ENCODE assay signal across 27 cellular contexts in genomic region chr14:33899723-33900341, GRCh38.
"Had no signal": no experiment of that assay in that cellular context is flagged by ENCODE, and none has a peak within 500 bp of the region (broad histone marks: within the 10 kb centered on the region; RNA-seq: fewer than 3 reads in every experiment).

No MANE protein-coding gene starts in this region.

- H3K9me3 ChIP-seq: adrenal gland had no signal

- H3K4me3 Mint-ChIP-seq: activated CD8-positive, alpha-beta T cell treated with anti-CD3 and anti-CD28 coated beads for 36 hours; activated naive CD4-positive, alpha-beta T cell treated with anti-CD3 and anti-CD28 coated beads, Interleukin-2, amount 10 ng/mL, durations not matched to agents 7 days and 5 days; activated naive CD8-positive, alpha-beta T cell treated with anti-CD3 and anti-CD28 coated beads for 36 hours; activated T-cell treated with anti-CD3 and anti-CD28 coated beads, Interleukin-2, amount 50 U/mL, for 72 hours; T-cell had no signal

- ATAC-seq: activated CD8-positive, alpha-beta T cell treated with anti-CD3 and anti-CD28 coated beads for 36 hours; activated T-cell treated with anti-CD3 and anti-CD28 coated beads, Interleukin-2, amount 50 U/mL, for 72 hours; Panc1; Right ventricle myocardium inferior; T-cell had no signal

- H3K36me3 Mint-ChIP-seq: activated naive CD4-positive, alpha-beta T cell treated with anti-CD3 and anti-CD28 coated beads, Interleukin-2, amount 10 ng/mL, durations not matched to agents 7 days and 5 days; activated naive CD8-positive, alpha-beta T cell treated with anti-CD3 and anti-CD28 coated beads for 36 hours; T-cell had no signal

- H3K4me1 ChIP-seq: adrenal gland had no signal

- H3K27me3 Mint-ChIP-seq: activated CD8-positive, alpha-beta T cell treated with anti-CD3 and anti-CD28 coated beads for 36 hours; activated naive CD8-positive, alpha-beta T cell treated with anti-CD3 and anti-CD28 coated beads for 36 hours; T-cell had no signal

- H3K27ac Mint-ChIP-seq: activated CD8-positive, alpha-beta T cell treated with anti-CD3 and anti-CD28 coated beads for 36 hours; activated naive CD4-positive, alpha-beta T cell treated with anti-CD3 and anti-CD28 coated beads, Interleukin-2, amount 10 ng/mL, durations not matched to agents 7 days and 5 days; activated naive CD8-positive, alpha-beta T cell treated with anti-CD3 and anti-CD28 coated beads for 36 hours; activated T-cell treated with anti-CD3 and anti-CD28 coated beads, Interleukin-2, amount 50 U/mL, for 72 hours; activated T-helper 2 cell treated with anti-CD3 and anti-CD28 coated beads, Interferon-gamma antibody, Interleukin-2, Interleukin-4, amounts not matched to agents 10 μg/mL and 5 μg/mL and 100 μg/mL, durations not matched to agents 14 hours and 24 hours and 36 hours; T-cell had no signal

- FAIRE-seq: TTC549 had no signal

- H3K9me3 Mint-ChIP-seq: activated CD8-positive, alpha-beta T cell treated with anti-CD3 and anti-CD28 coated beads for 36 hours; activated naive CD4-positive, alpha-beta T cell treated with anti-CD3 and anti-CD28 coated beads, Interleukin-2, amount 10 ng/mL, durations not matched to agents 7 days and 5 days had no signal

- DNase-seq: activated CD4-positive, CD25-positive, alpha-beta regulatory T cell; activated CD8-positive, alpha-beta memory T cell treated with anti-CD3 and anti-CD28 coated beads, Interleukin-2, amount 50 U/mL, for 4 hours; activated CD8-positive, alpha-beta T cell treated with anti-CD3 and anti-CD28 coated beads for 36 hours; activated gamma-delta T cell treated with Interleukin-2 at 50 U/mL for 16 hours; activated naive CD4-positive, alpha-beta T cell treated with anti-CD3 and anti-CD28 coated beads, Interleukin-2, amount 10 ng/mL, durations not matched to agents 7 days and 5 days; activated naive CD8-positive, alpha-beta T cell treated with anti-CD3 and anti-CD28 coated beads for 36 hours; activated T-cell treated with anti-CD3 and anti-CD28 coated beads, Interleukin-2, amount 50 U/mL, for 72 hours; adrenal gland; anterior cingulate cortex; cerebellar nuclear complex; Kasumi-1; KBM-7; NCI-H1930; NCI-H2227 treated with DMSO at 0.1 percent for 48 hours; NCI-H446 treated with DMSO at 0.1 percent for 48 hours; NCI-H526 treated with DMSO at 0.1 percent for 48 hours; NK-92 treated with Interleukin-12 subunit alpha and Interleukin-12 subunit beta, amount 100 ng/mL, for 24 hours; OCI-M1; RPMI8226; T-cell; T-helper 2 cell; T1000 had no signal

- H3K4me3 ChIP-seq: adrenal gland, SK-N-MC had no signal

- H3K36me3 ChIP-seq: adrenal gland had no signal

- H3K27ac ChIP-seq: adrenal gland, SK-N-MC had no signal
